9 cellular contexts compared by ENCODE assay signal in genomic region chr17:81858170-81858966, GRCh38.
DNase-seq lines count a peak whose midpoint lies in the region; ATAC-seq and TF ChIP-seq lines count a peak whose summit lies in the region.
"Had no signal": no experiment of that assay in that cellular context is flagged by ENCODE, and none has a peak within 500 bp of the region (broad histone marks: within the 10 kb centered on the region; RNA-seq: fewer than 3 reads in every experiment).

No MANE protein-coding gene starts in this region.

- peak; percentile 88 for DNase-seq in DMS53 (lab: John Stamatoyannopoulos, UW)
- DNase-seq in NCI-H2081 treated with DMSO at 0.1 percent for 48 hours (lab: John Stamatoyannopoulos, UW) = peak; percentile 33
- no peak for DNase-seq in choroid plexus epithelial cell (ENCODE audit: low read depth)
- DNase-seq in HuH-7.5 (ENCODE audit: low spot score) = no peak
- no peak for DNase-seq in KBM-7

- no peaks in the 10 kb centered on the region for H3K9me3 ChIP-seq in neutrophil

- ATAC-seq in GM21367 (IDR thresholded peaks at IDR 0.05; ENCODE audit: unreplicated experiment) = no peak
- no peak for ATAC-seq in GM18511 (IDR thresholded peaks at IDR 0.05; ENCODE audit: unreplicated experiment)

- peak overlapping the region; percentile 96 for H3K27ac ChIP-seq in neutrophil

- H3K27me3 ChIP-seq in neutrophil = no peaks in the 10 kb centered on the region
- H3K27me3 ChIP-seq: cardiac muscle cell had no signal

- H3K4me1 ChIP-seq in neutrophil (ENCODE audit: control insufficient read depth in 1 of 2, insufficient read depth in 1 of 2, low read depth in 1 of 2, low read length in 1 of 2) = peaks cover 50 to 56% of the 10 kb centered on the region in 2 experiments

- in situ Hi-C loops in KBM-7 (cut with MboI; ENCODE audit: low pct_unique_long_range_greater_than_20kb, low sequenced_read_pairs) = no loop called here

- H3K4me3 ChIP-seq in choroid plexus epithelial cell (ENCODE audit: low read depth, low read length) (peak overlapping the region; percentile 87), neutrophil (ENCODE audit: low read depth in 1 of 2, low read length in 1 of 2) (peak overlapping the region; percentile 81 to 95)

- peaks cover 36% of the 10 kb centered on the region for H3K36me3 ChIP-seq in neutrophil

- TF ChIP-seq CTCF in choroid plexus epithelial cell (conservative IDR thresholded peaks at IDR 0.05; ENCODE audit: low read depth, low read length) = no peak
- no peak for TF ChIP-seq CTCF in neutrophil (IDR thresholded peaks at IDR 0.05)

Comparison
In these comparisons a context has a peak if more than half of its experiments do, and no peak if none do; other contexts are left out.
1. DNase-seq: peak in DMS53 (single experiment) and NCI-H2081 treated with DMSO at 0.1 percent for 48 hours (single experiment); none in choroid plexus epithelial cell (single experiment), HuH-7.5 (single experiment) and KBM-7 (single experiment).